Comparison of ENCODE assay signal across 10 cellular contexts in the genomic region with DNA sequence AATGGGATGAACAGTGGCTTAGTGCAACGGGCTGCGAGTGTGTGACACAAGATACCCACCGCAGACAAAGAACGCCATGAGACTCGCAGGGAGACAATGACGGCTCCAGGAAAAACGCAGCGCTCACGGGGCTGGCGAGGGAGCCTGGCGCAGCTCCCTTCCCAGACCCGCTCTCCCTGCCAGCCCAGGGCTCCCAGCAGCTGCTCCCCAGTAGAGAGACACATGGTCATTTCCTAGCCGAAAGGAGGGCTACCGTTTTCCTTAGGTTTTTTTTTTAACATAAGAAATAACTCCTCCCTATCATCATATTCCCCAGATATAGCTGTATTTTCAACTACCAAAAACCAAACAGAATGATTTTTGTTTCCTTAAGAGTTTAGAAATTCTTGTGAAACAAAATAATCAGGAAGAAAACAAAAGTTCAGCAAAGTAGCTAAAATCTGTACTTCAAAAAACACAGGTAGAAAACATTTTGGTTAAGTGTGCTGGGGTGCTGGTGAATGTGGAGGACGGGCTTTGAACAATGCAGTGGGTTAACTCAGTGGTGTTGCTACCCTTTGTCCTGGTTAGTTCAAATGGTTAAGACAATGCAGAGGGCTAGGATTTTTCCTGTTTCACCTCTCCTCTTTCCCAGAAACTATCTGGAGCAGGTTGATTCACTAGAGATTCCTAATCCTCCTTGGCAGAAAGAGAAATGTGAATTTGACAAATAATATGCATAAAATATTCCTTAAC.
A peak's percentile ranks its signal among the peaks of the same experiment; 100 is the strongest.
DNase-seq lines count a peak whose midpoint lies in the region; ATAC-seq, FAIRE-seq and TF ChIP-seq lines count a peak whose summit lies in the region.
"Had no signal": no experiment of that assay in that cellular context is flagged by ENCODE, and none has a peak within 500 bp of the region (broad histone marks: within the 10 kb centered on the region; RNA-seq: fewer than 3 reads in every experiment).

No MANE protein-coding gene starts in this region.

- no peak for FAIRE-seq in urothelium cell line (lab: Jason Lieb, UNC)

- peak overlapping the region; percentile 7 for H3K4me3 ChIP-seq in ectodermal cell (ENCODE audit: insufficient read depth, low read depth, low read length)
- H3K4me3 ChIP-seq: SK-N-MC had no signal

- no peaks in the 10 kb centered on the region for H3K36me3 Mint-ChIP-seq in MCF 10A (ENCODE audit: insufficient read depth, unreplicated experiment)
- H3K36me3 Mint-ChIP-seq: CD4-positive, CD25-positive, alpha-beta regulatory T cell had no signal

- 1 to 2% methylated on average over 15 of the region's 15 CpGs for WGBS in ectodermal cell, 2 experiments

- in situ Hi-C loops in T47D (cut with HindIII; ENCODE audit: low pct_unique_long_range_greater_than_20kb, low sequenced_read_pairs) = no loop called here

- H3K27me3 Mint-ChIP-seq in MCF 10A (ENCODE audit: insufficient read depth, unreplicated experiment) = no peaks in the 10 kb centered on the region

- H3K36me3 ChIP-seq in ectodermal cell (ENCODE audit: control insufficient read depth, insufficient read depth, low read length) = no peaks in the 10 kb centered on the region

- DNase-seq in T47D (ENCODE audit: low read depth in 1 of 2, low spot score in 1 of 2) (peak; percentile 17 to 32), MCF 10A (ENCODE audit: unreplicated experiment) (no peak), medulla oblongata (ENCODE audit: extremely low spot score) (peak; percentile 77), urothelium cell line (ENCODE audit: low spot score) (peak; percentile 60)
- DNase-seq: CD4-positive, CD25-positive, alpha-beta regulatory T cell had no signal

- no peak for TF ChIP-seq CTCF in MCF 10A (IDR thresholded peaks at IDR 0.05; ENCODE audit: unreplicated experiment)

- CTCF ChIA-PET in MCF 10A (lab: Yijun Ruan, JAX) = interaction anchor here (0.6 to 0.8 kb wide), 3 partner anchors 24 to 1632 kb away, joined by 3 to 4 read pairs (median 4); no protein-coding TSS in a partner anchor

- BruUV-seq in MCF 10A (replicated peaks; lab: Mats Ljungman, UMichigan) = no TSS peak

- intact Hi-C loops in MCF 10A (cut with micrococcal nuclease) = no loop called here

- no peaks in the 10 kb centered on the region for H3K4me1 Mint-ChIP-seq in MCF 10A (ENCODE audit: insufficient read depth, unreplicated experiment)
- H3K4me1 Mint-ChIP-seq: CD4-positive, CD25-positive, alpha-beta regulatory T cell had no signal

- H3K27ac Mint-ChIP-seq in MCF 10A (ENCODE audit: low read depth, unreplicated experiment) = no peak overlapping the region
- H3K27ac Mint-ChIP-seq: CD4-positive, CD25-positive, alpha-beta regulatory T cell had no signal

- ATAC-seq in HG02623 (IDR thresholded peaks at IDR 0.05; ENCODE audit: unreplicated experiment) (no peak), GM19023 (IDR thresholded peaks at IDR 0.05; ENCODE audit: unreplicated experiment) (no peak), GM19455 (IDR thresholded peaks at IDR 0.05; ENCODE audit: unreplicated experiment) (no peak)

- H3K9me3 Mint-ChIP-seq in MCF 10A (ENCODE audit: unreplicated experiment) = no peaks in the 10 kb centered on the region
- H3K9me3 Mint-ChIP-seq: CD4-positive, CD25-positive, alpha-beta regulatory T cell had no signal

- H3K27ac ChIP-seq in ectodermal cell (ENCODE audit: insufficient read depth, low read depth, low read length, poor library complexity, severe bottlenecking) = peak overlapping the region; percentile 89
- H3K27ac ChIP-seq: SK-N-MC had no signal

- POLR2A ChIA-PET in MCF 10A (lab: Yijun Ruan, JAX) = interaction anchor here (0.7 kb wide), 1 partner anchor 189 kb away, joined by 3 read pairs; no protein-coding TSS in a partner anchor

- H3K9me3 ChIP-seq in ectodermal cell (ENCODE audit: control insufficient read depth, low read length) = no peaks in the 10 kb centered on the region

- H3K27me3 ChIP-seq in ectodermal cell (ENCODE audit: control insufficient read depth, insufficient read depth, low read length, poor library complexity, severe bottlenecking) = no peaks in the 10 kb centered on the region

- H3K4me3 Mint-ChIP-seq in MCF 10A (ENCODE audit: unreplicated experiment) = no peak overlapping the region
- H3K4me3 Mint-ChIP-seq: CD4-positive, CD25-positive, alpha-beta regulatory T cell had no signal

- peaks cover 28% of the 10 kb centered on the region for H3K4me1 ChIP-seq in ectodermal cell (ENCODE audit: control insufficient read depth, insufficient read depth, low read length)
